ENCODE assay signal across 15 cellular contexts in genomic region chr20:60381643-60382400, GRCh38.
"Had no signal": no experiment of that assay in that cellular context is flagged by ENCODE, and none has a peak within 500 bp of the region (broad histone marks: within the 10 kb centered on the region; RNA-seq: fewer than 3 reads in every experiment).

No MANE protein-coding gene starts in this region.

- H3K4me1 ChIP-seq: colonic mucosa, esophagus squamous epithelium, foreskin keratinocyte had no signal

- DNase-seq: activated CD4-positive, alpha-beta memory T cell treated with anti-CD3 and anti-CD28 coated beads, Interleukin-2, amount 10 ng/mL, durations not matched to agents 7 days and 5 days; activated CD4-positive, alpha-beta T cell treated with anti-CD3 and anti-CD28 coated beads for 36 hours; activated gamma-delta T cell treated with Interleukin-2 at 50 U/mL for 16 hours; activated naive CD8-positive, alpha-beta T cell treated with anti-CD3 and anti-CD28 coated beads for 36 hours; activated T-cell treated with anti-CD3 and anti-CD28 coated beads, Interleukin-2, amount 50 U/mL, for 72 hours; anterior cingulate cortex; colonic mucosa; esophagus squamous epithelium; head of caudate nucleus; mesenchymal stem cell; stimulated activated CD4-positive, alpha-beta T cell treated with anti-CD3 and anti-CD28 coated beads, Interleukin-15, amount 100 ng/mL, for 24 hours; stimulated activated CD4-positive, alpha-beta T cell treated with anti-CD3 and anti-CD28 coated beads, Interleukin-4, amount 100 ng/mL, for 4 hours; T-helper 9 cell; WERI-Rb-1 had no signal

- H3K4me3 ChIP-seq: colonic mucosa, esophagus squamous epithelium had no signal

- H3K27me3 ChIP-seq: colonic mucosa, foreskin keratinocyte had no signal

- H3K27ac ChIP-seq: colonic mucosa, esophagus squamous epithelium, foreskin keratinocyte, WERI-Rb-1 had no signal

- ATAC-seq: activated CD4-positive, alpha-beta T cell treated with anti-CD3 and anti-CD28 coated beads for 36 hours; activated T-cell treated with anti-CD3 and anti-CD28 coated beads, Interleukin-2, amount 50 U/mL, for 72 hours; foreskin keratinocyte had no signal

- H3K9me3 ChIP-seq: colonic mucosa, esophagus squamous epithelium had no signal

- H3K36me3 ChIP-seq: colonic mucosa, esophagus squamous epithelium, WERI-Rb-1 had no signal
